ENCODE assay signal across 1 cellular context in genomic region chr20:35604444-35604750, GRCh38.
TF ChIP-seq lines count a peak whose summit lies in the region.

No MANE protein-coding gene starts in this region.

TF ChIP-seq in endothelial cell of umbilical vein, 7 proteins besides CTCF, POLR2A, EP300 and RAD21:
- TF ChIP-seq EZH2 (IDR thresholded peaks at IDR 0.05; ENCODE audit: borderline replicate concordance, low read depth, low read length, severe bottlenecking) (no peak), JUN (IDR thresholded peaks at IDR 0.05; ENCODE audit: borderline replicate concordance, insufficient read depth, insufficient read length, low read depth) (no peak), POLR2AphosphoS5 (IDR thresholded peaks at IDR 0.05; ENCODE audit: insufficient read depth, low read depth, low read length) (no peak), FOS (IDR thresholded peaks at IDR 0.05; ENCODE audit: borderline replicate concordance, insufficient read depth, low read length) (no peak)
